14 cellular contexts compared by ENCODE assay signal in the genomic region with DNA sequence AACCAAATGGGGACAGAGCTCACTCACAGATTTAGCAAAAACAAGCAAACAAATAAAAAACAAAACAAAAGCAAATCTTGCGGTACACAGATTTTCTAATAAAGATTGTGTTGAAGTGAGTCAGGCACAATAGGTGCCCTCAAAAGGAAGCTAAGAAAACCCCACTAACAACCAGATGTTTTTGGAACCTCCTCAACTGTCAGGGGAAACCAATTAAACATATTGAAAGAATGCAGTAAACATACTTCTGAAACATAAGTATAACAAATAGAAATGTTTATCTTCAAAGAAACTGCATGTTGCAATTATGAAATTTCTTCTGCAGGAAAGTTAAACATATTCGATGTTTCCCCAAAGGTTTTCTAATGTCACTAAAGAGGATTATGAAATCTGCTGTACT.
DNase-seq lines count a peak whose midpoint lies in the region; ATAC-seq, FAIRE-seq and TF ChIP-seq lines count a peak whose summit lies in the region.
"Had no signal": no experiment of that assay in that cellular context is flagged by ENCODE, and none has a peak within 500 bp of the region (broad histone marks: within the 10 kb centered on the region; RNA-seq: fewer than 3 reads in every experiment).

No MANE protein-coding gene starts in this region.

- intact Hi-C loops in A673 (cut with micrococcal nuclease; ENCODE audit: unreplicated experiment) = no loop called here
- intact Hi-C loops in K562 (cut with micrococcal nuclease) = no loop called here
- intact Hi-C loops in left lung (cut with DNase I) = no loop called here

- dilution Hi-C loops in keratinocyte (cut with MboI; ENCODE audit: extremely low pct_ligation_motif_present, low sequenced_read_pairs) = no loop called here

- H3K4me3 ChIP-seq in A673 (ENCODE audit: low read depth, low read length, poor library complexity, severe bottlenecking) = no peak overlapping the region
- H3K4me3 ChIP-seq in K562 = no peak overlapping the region
- peak overlapping the region in 2 of 3 experiments; percentile 41 to 50 for H3K4me3 ChIP-seq in keratinocyte (ENCODE audit: control insufficient read depth in 2 of 3, extremely low read depth in 1 of 3, insufficient read depth in 2 of 3, low read depth in 1 of 3, low read length in 3 of 3)
- no peak overlapping the region for H3K4me3 ChIP-seq in left lung
- H3K4me3 ChIP-seq: skin epidermis had no signal

- no peaks in the 10 kb centered on the region for H3K79me2 ChIP-seq in K562 (ENCODE audit: control insufficient read depth, insufficient read depth, low read length)
- no peaks in the 10 kb centered on the region for H3K79me2 ChIP-seq in keratinocyte (ENCODE audit: control insufficient read depth, insufficient read depth, low read length)

- H3K4me2 ChIP-seq in K562 (ENCODE audit: insufficient read depth, low read length) = no peak overlapping the region
- H3K4me2 ChIP-seq in keratinocyte (ENCODE audit: control insufficient read depth, extremely low read depth, insufficient read depth, low read depth, low read length) = peak overlapping the region; percentile 90

- H3K9ac ChIP-seq in K562 (ENCODE audit: insufficient read depth in 1 of 2, low read depth in 2 of 2, low read length in 2 of 2) = no peak overlapping the region
- H3K9ac ChIP-seq in keratinocyte (ENCODE audit: control insufficient read depth, extremely low read depth, insufficient read depth, low read length) = peak overlapping the region; percentile 83

- TF ChIP-seq EP300 in K562 (IDR thresholded peaks at IDR 0.05; ENCODE audit: low read length) = no peak

- H3K9me3 ChIP-seq in A673 (ENCODE audit: low read depth, low read length, poor library complexity, severe bottlenecking) (peaks cover 11% of the 10 kb centered on the region), K562 (replicated peaks; ENCODE audit: control insufficient read depth, insufficient read depth, low read depth, low read length) (0 out of 2 replicates have a peak, but pooled peaks cover 5% of the 10 kb centered on the region), keratinocyte (ENCODE audit: control insufficient read depth, low read depth, low read length) (no peaks in the 10 kb centered on the region), left lung (no peaks in the 10 kb centered on the region)

- TF ChIP-seq POLR2A in K562 (conservative IDR thresholded peaks at IDR 0.05) = no peak

- no peak for TF ChIP-seq RAD21 in K562 (CRISPR knock-in tag; conservative IDR thresholded peaks at IDR 0.05 in 1 of 2, IDR thresholded peaks at IDR 0.05 in 1 of 2)

- H3K27me3 ChIP-seq in A673 (replicated peaks; ENCODE audit: insufficient read depth, low read depth, low read length, poor library complexity) (no peaks in the 10 kb centered on the region), K562 (ENCODE audit: control insufficient read depth in 2 of 2, insufficient read depth in 2 of 2, low read length in 2 of 2) (no peaks in the 10 kb centered on the region), keratinocyte (ENCODE audit: control insufficient read depth, extremely low read depth, insufficient read depth, low read length) (no peaks in the 10 kb centered on the region), left lung (no peaks in the 10 kb centered on the region)

- TF ChIP-seq CTCF in A673 (conservative IDR thresholded peaks at IDR 0.05; ENCODE audit: low read depth, low read length) (no peak), K562 (IDR thresholded peaks at IDR 0.05 in 2 of 3, conservative IDR thresholded peaks at IDR 0.05 in 1 of 3; ENCODE audit: insufficient read depth in 2 of 3, low read depth in 1 of 3, low read length in 3 of 3) (no peak), keratinocyte (optimal IDR thresholded peaks at IDR 0.05 in 1 of 3, IDR thresholded peaks at IDR 0.05 in 1 of 3, conservative IDR thresholded peaks at IDR 0.05 in 1 of 3; ENCODE audit: extremely low read depth in 1 of 3, insufficient read depth in 2 of 3, low read length in 3 of 3) (no peak), left lung (IDR thresholded peaks at IDR 0.05) (no peak)

- peaks cover 36% of the 10 kb centered on the region for H3K4me1 ChIP-seq in A673 (ENCODE audit: insufficient read depth, low read length, poor library complexity, severe bottlenecking)
- peaks cover 6 to 20% of the 10 kb centered on the region in 2 experiments; a peak in 4 of 5 replicates for H3K4me1 ChIP-seq in K562 (replicated peaks in 1 of 2; ENCODE audit: control insufficient read depth in 2 of 2, insufficient read depth in 2 of 2, low read length in 2 of 2)
- peaks cover 24% of the 10 kb centered on the region for H3K4me1 ChIP-seq in keratinocyte (ENCODE audit: control insufficient read depth, extremely low read depth, insufficient read depth, low read length)
- peaks cover 0 to 49% of the 10 kb centered on the region in 2 donors for H3K4me1 ChIP-seq in left lung

- H3K36me3 ChIP-seq in A673 (ENCODE audit: insufficient read depth, low read length, poor library complexity, severe bottlenecking) (peaks cover 12% of the 10 kb centered on the region), K562 (ENCODE audit: control insufficient read depth, insufficient read depth, low read length) (no peaks in the 10 kb centered on the region), keratinocyte (ENCODE audit: control insufficient read depth in 2 of 2, extremely low read depth in 1 of 2, insufficient read depth in 2 of 2, low read length in 2 of 2) (peaks cover 0 to 3% of the 10 kb centered on the region in 2 experiments), left lung (peaks cover 0 to 10% of the 10 kb centered on the region in 2 donors)

- no peaks in the 10 kb centered on the region for H3K9me1 ChIP-seq in K562 (ENCODE audit: control insufficient read depth, insufficient read depth, low read length)
- H3K9me1 ChIP-seq in keratinocyte (ENCODE audit: control insufficient read depth, extremely low read depth, insufficient read depth, low read length) = no peaks in the 10 kb centered on the region

- DNase-seq in A673 (ENCODE audit: low spot score) = no peak
- peak; percentile 21 for DNase-seq in EH (ENCODE audit: low read depth)
- DNase-seq in K562 (ENCODE audit: extremely low read depth in 1 of 4, low spot score in 3 of 4) = no peak
- no peak for DNase-seq in keratinocyte (ENCODE audit: low read depth, low spot score)
- DNase-seq in left lung = no peak
- no peak for DNase-seq in NCI-H1694 (lab: John Stamatoyannopoulos, UW)
- no peak for DNase-seq in cortex of kidney (lab: John Stamatoyannopoulos, UW)
- DNase-seq: activated CD4-positive, alpha-beta T cell treated with anti-CD3 and anti-CD28 coated beads, Interleukin-2, amount 50 U/mL, for 48 hours; activated naive CD4-positive, alpha-beta T cell treated with anti-CD3 and anti-CD28 coated beads for 36 hours; H7; NCI-H1930; T-helper 1 cell had no signal

- H4K20me1 ChIP-seq in K562 (replicated peaks; ENCODE audit: control insufficient read depth, insufficient read depth, low read length) (no peaks in the 10 kb centered on the region), keratinocyte (ENCODE audit: control insufficient read depth, extremely low read depth, insufficient read depth, low read length) (no peaks in the 10 kb centered on the region)

- WGBS in K562 (ENCODE audit: insufficient coverage, low coverage, missing lambda C conversion rate) = 81% methylated on average over 2 of the region's 2 CpGs

- FAIRE-seq in K562 (lab: Jason Lieb, UNC) (no peak), keratinocyte (lab: Jason Lieb, UNC) (no peak)

- H2AFZ ChIP-seq in K562 (ENCODE audit: low read depth, low read length) = no peak overlapping the region
- peak overlapping the region; percentile 24 for H2AFZ ChIP-seq in keratinocyte (ENCODE audit: control insufficient read depth, low read length)

- POLR2A ChIA-PET in A673 (lab: Charles Lee; ENCODE audit: low non-redundant PET) (no interaction called here), K562 (lab: Yijun Ruan, JAX) (interaction anchor here (0.6 to 2.5 kb wide), 6 partner anchors 11 to 351 kb away, joined by 3 to 9 read pairs (median 3); no protein-coding TSS in a partner anchor)

- H3K27ac ChIP-seq in A673 (ENCODE audit: low read depth, low read length, poor library complexity, severe bottlenecking) (peak overlapping the region; percentile 15), K562 (ENCODE audit: extremely low read depth, low read depth, low read length) (no peak overlapping the region), keratinocyte (ENCODE audit: control insufficient read depth, insufficient read depth, low read length) (peak overlapping the region; percentile 98), left lung (peak overlapping the region in 1 of 2 donors; percentile 45)
- H3K27ac ChIP-seq: skin epidermis had no signal

- in situ Hi-C loops in K562 (cut with MboI) = no loop called here

- ATAC-seq in K562 = no peak
- no peak for ATAC-seq in left lung
- no peak for ATAC-seq in HG03095 (IDR thresholded peaks at IDR 0.05; ENCODE audit: unreplicated experiment)

- BruUV-seq in A673 (replicated peaks; lab: Mats Ljungman, UMichigan) (no TSS peak), K562 (replicated peaks; lab: Mats Ljungman, UMichigan) (no TSS peak)

- CTCF ChIA-PET in A673 (lab: Charles Lee) (interaction anchor here (0.6 to 0.7 kb wide), 2 partner anchors 46 to 294 kb away, joined by 3 to 5 read pairs; no protein-coding TSS in a partner anchor), K562 (lab: Yijun Ruan, JAX; ENCODE audit: low intra/inter-chr PET ratio) (no interaction called here)

TF ChIP-seq in K562, 482 proteins besides CTCF, POLR2A, EP300 and RAD21 (continues in another document):
- no peak for TF ChIP-seq HNRNPUL1 (IDR thresholded peaks at IDR 0.05; ENCODE audit: low read length)

Comparison
In these comparisons a context has a peak if more than half of its experiments do, and no peak if none do; other contexts are left out.
1. H3K4me3 ChIP-seq: peak in keratinocyte (2 of 3); none in A673 (single experiment), K562 (single experiment) and left lung (0 of 2).